In the genomic region with DNA sequence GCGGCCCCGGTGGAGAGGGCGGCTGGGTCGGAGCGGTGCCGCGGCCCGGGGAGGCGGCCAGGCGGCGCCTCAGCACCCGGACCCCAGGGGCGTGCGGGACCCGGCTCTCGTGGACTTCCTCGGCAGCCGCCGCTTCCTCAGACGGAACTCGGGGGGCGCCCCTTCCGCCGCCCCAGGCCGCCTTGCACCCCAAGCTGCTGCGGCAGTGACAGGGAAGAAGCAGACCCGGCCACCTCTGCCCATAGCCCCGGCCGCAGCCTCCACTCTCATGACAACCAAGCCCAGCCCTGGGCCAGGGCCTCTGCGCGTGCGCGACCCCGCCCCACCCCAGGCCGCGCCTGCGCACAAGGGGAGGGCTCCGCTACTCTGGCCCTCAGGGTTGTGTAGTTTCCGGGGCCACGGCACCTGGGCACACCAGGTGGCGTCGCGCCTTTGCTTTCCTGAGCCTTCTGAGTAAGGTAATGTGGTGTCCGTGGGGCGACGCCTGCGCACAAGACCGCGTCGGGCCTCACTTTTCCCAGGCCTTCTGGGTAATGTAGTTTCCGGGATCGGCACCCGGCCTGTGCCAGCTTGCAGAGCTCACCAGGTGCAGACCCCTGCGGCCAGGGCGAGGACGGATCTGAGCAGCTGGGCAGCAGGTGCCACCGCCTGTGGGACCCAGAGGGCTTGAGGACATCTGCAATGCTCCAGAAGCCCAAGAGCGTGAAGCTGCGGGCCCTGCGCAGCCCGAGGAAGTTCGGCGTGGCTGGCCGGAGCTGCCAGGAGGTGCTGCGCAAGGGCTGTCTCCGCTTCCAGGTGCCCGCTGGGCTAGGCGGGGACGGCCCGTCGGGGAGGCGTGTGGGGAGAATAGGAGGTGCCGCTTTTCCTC, we compare ENCODE assay signal across 1 cellular context.
A peak's percentile ranks its signal among the peaks of the same experiment; 100 is the strongest.
TF ChIP-seq lines count a peak whose summit lies in the region.

A gene (minus strand): TSS at position 289 of the 868 bp plus-strand sequence. CDS start 4,804 bp downstream, outside the sequence.
A gene with protein sequence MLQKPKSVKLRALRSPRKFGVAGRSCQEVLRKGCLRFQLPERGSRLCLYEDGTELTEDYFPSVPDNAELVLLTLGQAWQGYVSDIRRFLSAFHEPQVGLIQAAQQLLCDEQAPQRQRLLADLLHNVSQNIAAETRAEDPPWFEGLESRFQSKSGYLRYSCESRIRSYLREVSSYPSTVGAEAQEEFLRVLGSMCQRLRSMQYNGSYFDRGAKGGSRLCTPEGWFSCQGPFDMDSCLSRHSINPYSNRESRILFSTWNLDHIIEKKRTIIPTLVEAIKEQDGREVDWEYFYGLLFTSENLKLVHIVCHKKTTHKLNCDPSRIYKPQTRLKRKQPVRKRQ (plus strand): TSS at position 554 of the 868 bp plus-strand sequence. CDS start 128 bp downstream, at position 682.

TF ChIP-seq in HepG2, 621 proteins besides CTCF, POLR2A, EP300 and RAD21 (continued from another document and continues in another):
- TF ChIP-seq, protein P1, sequence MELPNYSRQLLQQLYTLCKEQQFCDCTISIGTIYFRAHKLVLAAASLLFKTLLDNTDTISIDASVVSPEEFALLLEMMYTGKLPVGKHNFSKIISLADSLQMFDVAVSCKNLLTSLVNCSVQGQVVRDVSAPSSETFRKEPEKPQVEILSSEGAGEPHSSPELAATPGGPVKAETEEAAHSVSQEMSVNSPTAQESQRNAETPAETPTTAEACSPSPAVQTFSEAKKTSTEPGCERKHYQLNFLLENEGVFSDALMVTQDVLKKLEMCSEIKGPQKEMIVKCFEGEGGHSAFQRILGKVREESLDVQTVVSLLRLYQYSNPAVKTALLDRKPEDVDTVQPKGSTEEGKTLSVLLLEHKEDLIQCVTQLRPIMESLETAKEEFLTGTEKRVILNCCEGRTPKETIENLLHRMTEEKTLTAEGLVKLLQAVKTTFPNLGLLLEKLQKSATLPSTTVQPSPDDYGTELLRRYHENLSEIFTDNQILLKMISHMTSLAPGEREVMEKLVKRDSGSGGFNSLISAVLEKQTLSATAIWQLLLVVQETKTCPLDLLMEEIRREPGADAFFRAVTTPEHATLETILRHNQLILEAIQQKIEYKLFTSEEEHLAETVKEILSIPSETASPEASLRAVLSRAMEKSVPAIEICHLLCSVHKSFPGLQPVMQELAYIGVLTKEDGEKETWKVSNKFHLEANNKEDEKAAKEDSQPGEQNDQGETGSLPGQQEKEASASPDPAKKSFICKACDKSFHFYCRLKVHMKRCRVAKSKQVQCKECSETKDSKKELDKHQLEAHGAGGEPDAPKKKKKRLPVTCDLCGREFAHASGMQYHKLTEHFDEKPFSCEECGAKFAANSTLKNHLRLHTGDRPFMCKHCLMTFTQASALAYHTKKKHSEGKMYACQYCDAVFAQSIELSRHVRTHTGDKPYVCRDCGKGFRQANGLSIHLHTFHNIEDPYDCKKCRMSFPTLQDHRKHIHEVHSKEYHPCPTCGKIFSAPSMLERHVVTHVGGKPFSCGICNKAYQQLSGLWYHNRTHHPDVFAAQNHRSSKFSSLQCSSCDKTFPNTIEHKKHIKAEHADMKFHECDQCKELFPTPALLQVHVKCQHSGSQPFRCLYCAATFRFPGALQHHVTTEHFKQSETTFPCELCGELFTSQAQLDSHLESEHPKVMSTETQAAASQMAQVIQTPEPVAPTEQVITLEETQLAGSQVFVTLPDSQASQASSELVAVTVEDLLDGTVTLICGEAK (IDR thresholded peaks at IDR 0.05): no peak
- TF ChIP-seq, protein P1 (CRISPR knock-in tag; IDR thresholded peaks at IDR 0.05): peak; percentile 73; the same call in 1 of the 2 replicates
- TF ChIP-seq FOXA3 (CRISPR knock-in tag; IDR thresholded peaks at IDR 0.05) (peak; percentile 57), SPEN (CRISPR knock-in tag; IDR thresholded peaks at IDR 0.05; ENCODE audit: low read depth) (peak; percentile 88), ZNF615 (CRISPR knock-in tag; IDR thresholded peaks at IDR 0.05; ENCODE audit: borderline replicate concordance) (no peak), RXRA (CRISPR knock-in tag; IDR thresholded peaks at IDR 0.05) (peak; percentile 37; the same call in 1 of the 2 replicates), PHF20 (CRISPR knock-in tag; IDR thresholded peaks at IDR 0.05) (peak; percentile 80), GATAD1 (CRISPR knock-in tag; IDR thresholded peaks at IDR 0.05) (peak; percentile 91), PAX8 (CRISPR knock-in tag; IDR thresholded peaks at IDR 0.05; ENCODE audit: borderline replicate concordance) (no peak), ZNF331 (CRISPR knock-in tag; IDR thresholded peaks at IDR 0.05) (peak; percentile 85), ZNF709 (CRISPR knock-in tag; IDR thresholded peaks at IDR 0.05) (no peak), KDM6A (CRISPR knock-in tag; IDR thresholded peaks at IDR 0.05; ENCODE audit: low read depth) (no peak), ZNF577 (CRISPR knock-in tag; IDR thresholded peaks at IDR 0.05; ENCODE audit: borderline replicate concordance, low read depth) (no peak), CCAR2 (optimal IDR thresholded peaks at IDR 0.05; ENCODE audit: low read depth, low read length) (no peak), HNRNPUL1 (IDR thresholded peaks at IDR 0.05; ENCODE audit: low read depth, low read length) (no peak), PCBP2 (optimal IDR thresholded peaks at IDR 0.05; ENCODE audit: low read depth, low read length, poor library complexity, severe bottlenecking) (no peak), SP5 (CRISPR knock-in tag; IDR thresholded peaks at IDR 0.05; ENCODE audit: borderline replicate concordance, low read depth) (peak; percentile 66), ESRRA (CRISPR knock-in tag; IDR thresholded peaks at IDR 0.05; ENCODE audit: low read depth) (no peak), EED (CRISPR knock-in tag; IDR thresholded peaks at IDR 0.05) (no peak; the same call in 1 of the 2 replicates), TARDBP (CRISPR knock-in tag; IDR thresholded peaks at IDR 0.05) (peak; percentile 41; the same call in 1 of the 2 replicates), NPAS2 (CRISPR knock-in tag; IDR thresholded peaks at IDR 0.05; ENCODE audit: borderline replicate concordance) (no peak)
- TF ChIP-seq, protein P2, sequence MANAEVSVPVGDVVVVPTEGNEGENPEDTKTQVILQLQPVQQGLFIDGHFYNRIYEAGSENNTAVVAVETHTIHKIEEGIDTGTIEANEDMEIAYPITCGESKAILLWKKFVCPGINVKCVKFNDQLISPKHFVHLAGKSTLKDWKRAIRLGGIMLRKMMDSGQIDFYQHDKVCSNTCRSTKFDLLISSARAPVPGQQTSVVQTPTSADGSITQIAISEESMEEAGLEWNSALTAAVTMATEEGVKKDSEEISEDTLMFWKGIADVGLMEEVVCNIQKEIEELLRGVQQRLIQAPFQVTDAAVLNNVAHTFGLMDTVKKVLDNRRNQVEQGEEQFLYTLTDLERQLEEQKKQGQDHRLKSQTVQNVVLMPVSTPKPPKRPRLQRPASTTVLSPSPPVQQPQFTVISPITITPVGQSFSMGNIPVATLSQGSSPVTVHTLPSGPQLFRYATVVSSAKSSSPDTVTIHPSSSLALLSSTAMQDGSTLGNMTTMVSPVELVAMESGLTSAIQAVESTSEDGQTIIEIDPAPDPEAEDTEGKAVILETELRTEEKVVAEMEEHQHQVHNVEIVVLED (CRISPR knock-in tag; IDR thresholded peaks at IDR 0.05; ENCODE audit: borderline replicate concordance): peak; percentile 85; the same call in 1 of the 2 replicates
- TF ChIP-seq, protein P3, sequence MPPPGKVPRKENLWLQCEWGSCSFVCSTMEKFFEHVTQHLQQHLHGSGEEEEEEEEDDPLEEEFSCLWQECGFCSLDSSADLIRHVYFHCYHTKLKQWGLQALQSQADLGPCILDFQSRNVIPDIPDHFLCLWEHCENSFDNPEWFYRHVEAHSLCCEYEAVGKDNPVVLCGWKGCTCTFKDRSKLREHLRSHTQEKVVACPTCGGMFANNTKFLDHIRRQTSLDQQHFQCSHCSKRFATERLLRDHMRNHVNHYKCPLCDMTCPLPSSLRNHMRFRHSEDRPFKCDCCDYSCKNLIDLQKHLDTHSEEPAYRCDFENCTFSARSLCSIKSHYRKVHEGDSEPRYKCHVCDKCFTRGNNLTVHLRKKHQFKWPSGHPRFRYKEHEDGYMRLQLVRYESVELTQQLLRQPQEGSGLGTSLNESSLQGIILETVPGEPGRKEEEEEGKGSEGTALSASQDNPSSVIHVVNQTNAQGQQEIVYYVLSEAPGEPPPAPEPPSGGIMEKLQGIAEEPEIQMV (CRISPR knock-in tag; IDR thresholded peaks at IDR 0.05; ENCODE audit: low read depth): no peak
- TF ChIP-seq, protein P4, sequence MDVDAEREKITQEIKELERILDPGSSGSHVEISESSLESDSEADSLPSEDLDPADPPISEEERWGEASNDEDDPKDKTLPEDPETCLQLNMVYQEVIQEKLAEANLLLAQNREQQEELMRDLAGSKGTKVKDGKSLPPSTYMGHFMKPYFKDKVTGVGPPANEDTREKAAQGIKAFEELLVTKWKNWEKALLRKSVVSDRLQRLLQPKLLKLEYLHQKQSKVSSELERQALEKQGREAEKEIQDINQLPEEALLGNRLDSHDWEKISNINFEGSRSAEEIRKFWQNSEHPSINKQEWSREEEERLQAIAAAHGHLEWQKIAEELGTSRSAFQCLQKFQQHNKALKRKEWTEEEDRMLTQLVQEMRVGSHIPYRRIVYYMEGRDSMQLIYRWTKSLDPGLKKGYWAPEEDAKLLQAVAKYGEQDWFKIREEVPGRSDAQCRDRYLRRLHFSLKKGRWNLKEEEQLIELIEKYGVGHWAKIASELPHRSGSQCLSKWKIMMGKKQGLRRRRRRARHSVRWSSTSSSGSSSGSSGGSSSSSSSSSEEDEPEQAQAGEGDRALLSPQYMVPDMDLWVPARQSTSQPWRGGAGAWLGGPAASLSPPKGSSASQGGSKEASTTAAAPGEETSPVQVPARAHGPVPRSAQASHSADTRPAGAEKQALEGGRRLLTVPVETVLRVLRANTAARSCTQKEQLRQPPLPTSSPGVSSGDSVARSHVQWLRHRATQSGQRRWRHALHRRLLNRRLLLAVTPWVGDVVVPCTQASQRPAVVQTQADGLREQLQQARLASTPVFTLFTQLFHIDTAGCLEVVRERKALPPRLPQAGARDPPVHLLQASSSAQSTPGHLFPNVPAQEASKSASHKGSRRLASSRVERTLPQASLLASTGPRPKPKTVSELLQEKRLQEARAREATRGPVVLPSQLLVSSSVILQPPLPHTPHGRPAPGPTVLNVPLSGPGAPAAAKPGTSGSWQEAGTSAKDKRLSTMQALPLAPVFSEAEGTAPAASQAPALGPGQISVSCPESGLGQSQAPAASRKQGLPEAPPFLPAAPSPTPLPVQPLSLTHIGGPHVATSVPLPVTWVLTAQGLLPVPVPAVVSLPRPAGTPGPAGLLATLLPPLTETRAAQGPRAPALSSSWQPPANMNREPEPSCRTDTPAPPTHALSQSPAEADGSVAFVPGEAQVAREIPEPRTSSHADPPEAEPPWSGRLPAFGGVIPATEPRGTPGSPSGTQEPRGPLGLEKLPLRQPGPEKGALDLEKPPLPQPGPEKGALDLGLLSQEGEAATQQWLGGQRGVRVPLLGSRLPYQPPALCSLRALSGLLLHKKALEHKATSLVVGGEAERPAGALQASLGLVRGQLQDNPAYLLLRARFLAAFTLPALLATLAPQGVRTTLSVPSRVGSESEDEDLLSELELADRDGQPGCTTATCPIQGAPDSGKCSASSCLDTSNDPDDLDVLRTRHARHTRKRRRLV (CRISPR knock-in tag; IDR thresholded peaks at IDR 0.05): no peak
- TF ChIP-seq, protein P5, sequence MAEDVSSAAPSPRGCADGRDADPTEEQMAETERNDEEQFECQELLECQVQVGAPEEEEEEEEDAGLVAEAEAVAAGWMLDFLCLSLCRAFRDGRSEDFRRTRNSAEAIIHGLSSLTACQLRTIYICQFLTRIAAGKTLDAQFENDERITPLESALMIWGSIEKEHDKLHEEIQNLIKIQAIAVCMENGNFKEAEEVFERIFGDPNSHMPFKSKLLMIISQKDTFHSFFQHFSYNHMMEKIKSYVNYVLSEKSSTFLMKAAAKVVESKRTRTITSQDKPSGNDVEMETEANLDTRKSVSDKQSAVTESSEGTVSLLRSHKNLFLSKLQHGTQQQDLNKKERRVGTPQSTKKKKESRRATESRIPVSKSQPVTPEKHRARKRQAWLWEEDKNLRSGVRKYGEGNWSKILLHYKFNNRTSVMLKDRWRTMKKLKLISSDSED (CRISPR knock-in tag; IDR thresholded peaks at IDR 0.05): no peak
- TF ChIP-seq, protein P6, sequence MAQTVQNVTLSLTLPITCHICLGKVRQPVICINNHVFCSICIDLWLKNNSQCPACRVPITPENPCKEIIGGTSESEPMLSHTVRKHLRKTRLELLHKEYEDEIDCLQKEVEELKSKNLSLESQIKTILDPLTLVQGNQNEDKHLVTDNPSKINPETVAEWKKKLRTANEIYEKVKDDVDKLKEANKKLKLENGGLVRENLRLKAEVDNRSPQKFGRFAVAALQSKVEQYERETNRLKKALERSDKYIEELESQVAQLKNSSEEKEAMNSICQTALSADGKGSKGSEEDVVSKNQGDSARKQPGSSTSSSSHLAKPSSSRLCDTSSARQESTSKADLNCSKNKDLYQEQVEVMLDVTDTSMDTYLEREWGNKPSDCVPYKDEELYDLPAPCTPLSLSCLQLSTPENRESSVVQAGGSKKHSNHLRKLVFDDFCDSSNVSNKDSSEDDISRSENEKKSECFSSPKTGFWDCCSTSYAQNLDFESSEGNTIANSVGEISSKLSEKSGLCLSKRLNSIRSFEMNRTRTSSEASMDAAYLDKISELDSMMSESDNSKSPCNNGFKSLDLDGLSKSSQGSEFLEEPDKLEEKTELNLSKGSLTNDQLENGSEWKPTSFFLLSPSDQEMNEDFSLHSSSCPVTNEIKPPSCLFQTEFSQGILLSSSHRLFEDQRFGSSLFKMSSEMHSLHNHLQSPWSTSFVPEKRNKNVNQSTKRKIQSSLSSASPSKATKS (CRISPR knock-in tag; IDR thresholded peaks at IDR 0.05): no peak
